In the genomic region with DNA sequence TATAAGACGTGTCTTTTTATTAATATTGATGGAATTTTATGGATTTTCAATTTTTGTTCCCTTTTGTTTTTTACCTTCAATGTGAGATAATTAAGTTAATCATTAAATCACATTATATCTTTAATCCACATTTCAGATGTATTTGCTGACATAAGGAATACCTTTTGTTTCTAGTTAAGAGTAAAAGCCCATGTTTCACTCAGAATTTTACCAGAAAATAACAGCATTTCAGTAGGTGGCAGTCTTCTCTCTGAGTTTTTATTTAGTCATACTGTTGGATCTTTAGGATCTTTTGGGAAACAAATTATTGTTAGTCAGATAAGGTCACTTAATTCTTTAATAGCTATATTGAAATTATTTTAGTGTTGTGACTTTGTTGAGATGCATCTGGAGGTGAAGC, we compare ENCODE assay signal across 8 cellular contexts.
A peak's percentile ranks its signal among the peaks of the same experiment; 100 is the strongest.
DNase-seq lines count a peak whose midpoint lies in the region; ATAC-seq, FAIRE-seq and TF ChIP-seq lines count a peak whose summit lies in the region.
"Had no signal": no experiment of that assay in that cellular context is flagged by ENCODE, and none has a peak within 500 bp of the region (broad histone marks: within the 10 kb centered on the region; RNA-seq: fewer than 3 reads in every experiment).

No MANE protein-coding gene starts in this region.

- H3K79me2 ChIP-seq in OCI-LY7 (ENCODE audit: insufficient read depth, low read depth, low read length) (no peaks in the 10 kb centered on the region), endothelial cell of umbilical vein (ENCODE audit: control insufficient read depth, insufficient read depth, low read length) (no peaks in the 10 kb centered on the region)

- no peak for ATAC-seq in psoas muscle

- H2AFZ ChIP-seq in OCI-LY7 (ENCODE audit: low read length) (no peak overlapping the region), endothelial cell of umbilical vein (ENCODE audit: low read depth, low read length) (no peak overlapping the region)

- POLR2A ChIA-PET in OCI-LY7 (lab: Charles Lee) (no interaction called here), endothelial cell of umbilical vein (lab: Charles Lee) (no interaction called here)

- TF ChIP-seq POLR2A in endothelial cell of umbilical vein (IDR thresholded peaks at IDR 0.05; ENCODE audit: low read depth, low read length): no peak

- H3K9me2 ChIP-seq in OCI-LY7 (ENCODE audit: insufficient read depth, low read length): no peaks in the 10 kb centered on the region

- H3K27me3 ChIP-seq in endothelial cell of umbilical vein (ENCODE audit: control insufficient read depth in 2 of 2, insufficient read depth in 2 of 2, low read length in 2 of 2) (no peaks in the 10 kb centered on the region), psoas muscle (ENCODE audit: insufficient read depth in 3 of 3, low read length in 2 of 3) (no peaks in the 10 kb centered on the region)

- intact Hi-C loops in OCI-LY7 (cut with micrococcal nuclease; ENCODE audit: unreplicated experiment) (loop anchor here (10.0 kb wide), 2 partner anchors 234 to 1414 kb away; no protein-coding TSS in a partner anchor), endothelial cell of umbilical vein (cut with micrococcal nuclease) (loop anchor here (1.0 to 10.0 kb wide), 4 partner anchors 574 to 1468 kb away; a partner anchor contains a TSS), psoas muscle (cut with DNase I) (loop anchor here in 1 of 2 donors (5.0 kb wide), 1 partner anchor 128 kb away; no protein-coding TSS in a partner anchor)

- no peak for FAIRE-seq in endothelial cell of umbilical vein (lab: Jason Lieb, UNC)

- peak; percentile 41; the same call in 1 of the 2 replicates for TF ChIP-seq CTCF in OCI-LY7 (conservative IDR thresholded peaks at IDR 0.05; ENCODE audit: low read length)
- TF ChIP-seq CTCF in endothelial cell of umbilical vein (IDR thresholded peaks at IDR 0.05; ENCODE audit: extremely low read depth in 1 of 2, insufficient read depth in 1 of 2, low read depth in 1 of 2, low read length in 2 of 2): no peak
- TF ChIP-seq CTCF in psoas muscle (IDR thresholded peaks at IDR 0.05): peak; percentile 8

- H3K36me3 ChIP-seq in OCI-LY7 (ENCODE audit: insufficient read depth, low read length) (no peaks in the 10 kb centered on the region), endothelial cell of umbilical vein (ENCODE audit: control insufficient read depth in 2 of 2, extremely low read depth in 1 of 2, insufficient read depth in 2 of 2, low read length in 2 of 2) (no peaks in the 10 kb centered on the region), psoas muscle (ENCODE audit: insufficient read depth in 1 of 2, low read depth in 1 of 2) (peaks cover 0 to 4% of the 10 kb centered on the region in 2 donors)

- H3K4me1 ChIP-seq in OCI-LY7 (ENCODE audit: insufficient read depth, low read length, poor library complexity, severe bottlenecking) (no peaks in the 10 kb centered on the region), endothelial cell of umbilical vein (ENCODE audit: control insufficient read depth, extremely low read depth, insufficient read depth, low read length) (no peaks in the 10 kb centered on the region), psoas muscle (no peaks in the 10 kb centered on the region)

- 91 to 97% (median 95%) methylated on average over 1 of the region's 1 CpG for WGBS in psoas muscle, 3 donors

- H3K9me1 ChIP-seq in endothelial cell of umbilical vein (replicated peaks; ENCODE audit: control insufficient read depth, extremely low read depth, insufficient read depth, low read length): no peaks in the 10 kb centered on the region

- H3K4me3 ChIP-seq in OCI-LY7 (ENCODE audit: low read depth, low read length, poor library complexity, severe bottlenecking) (no peak overlapping the region), endothelial cell of umbilical vein (replicated peaks in 1 of 3; ENCODE audit: insufficient read depth in 1 of 3, low read depth in 1 of 3, low read length in 3 of 3) (no peak overlapping the region), psoas muscle (no peak overlapping the region)
- H3K4me3 ChIP-seq: lung had no signal

- BruUV-seq in OCI-LY7 (replicated peaks; lab: Mats Ljungman, UMichigan): no TSS peak
- no TSS peak for BruUV-seq in endothelial cell of umbilical vein (replicated peaks; lab: Mats Ljungman, UMichigan)

- H4K20me1 ChIP-seq in OCI-LY7 (ENCODE audit: insufficient read depth, low read length) (peaks cover 5% of the 10 kb centered on the region; the same call in 1 of the 2 replicates), endothelial cell of umbilical vein (replicated peaks; ENCODE audit: control insufficient read depth, extremely low read depth, insufficient read depth, low read length) (no peaks in the 10 kb centered on the region)

- H3K9me3 ChIP-seq in OCI-LY7 (ENCODE audit: low read length) (no peaks in the 10 kb centered on the region), endothelial cell of umbilical vein (replicated peaks; ENCODE audit: control insufficient read depth, insufficient read depth, low read length) (no peaks in the 10 kb centered on the region), psoas muscle (no peaks in the 10 kb centered on the region)

- no peak overlapping the region for H3K4me2 ChIP-seq in OCI-LY7 (ENCODE audit: low read length)
- no peak overlapping the region for H3K4me2 ChIP-seq in endothelial cell of umbilical vein (ENCODE audit: insufficient read depth, low read length)

- dilution Hi-C loops in endothelial cell of umbilical vein (cut with MboI; ENCODE audit: extremely low pct_ligation_motif_present, low sequenced_read_pairs): no loop called here

- CTCF ChIA-PET in OCI-LY7 (lab: Charles Lee; ENCODE audit: unreplicated experiment): no interaction called here
- CTCF ChIA-PET in endothelial cell of umbilical vein (lab: Charles Lee): interaction anchor here (0.7 to 2.7 kb wide), 8 partner anchors 99 to 1469 kb away, joined by 3 to 14 read pairs (median 4); no protein-coding TSS in a partner anchor

- no peak overlapping the region for H3K9ac ChIP-seq in endothelial cell of umbilical vein (replicated peaks; ENCODE audit: extremely low read depth, insufficient read depth, low read length)

- H3K27ac ChIP-seq in OCI-LY7 (ENCODE audit: low read depth, low read length, poor library complexity, severe bottlenecking): no peak overlapping the region
- H3K27ac ChIP-seq in endothelial cell of umbilical vein (ENCODE audit: insufficient read depth, low read depth, low read length): no peak overlapping the region
- H3K27ac ChIP-seq in psoas muscle: no peak overlapping the region

- DNase-seq in HCEC 1CT: peak; percentile 20
- DNase-seq in OCI-LY7 (ENCODE audit: low spot score): no peak
- peak; percentile 50 for DNase-seq in endothelial cell of umbilical vein (ENCODE audit: low read depth, low spot score)
- no peak for DNase-seq in psoas muscle
- DNase-seq in GM19238 (ENCODE audit: insufficient read length, low spot score): no peak
- DNase-seq in NOMO-1 treated with DMSO at 0.1 percent for 48 hours (lab: John Stamatoyannopoulos, UW; ENCODE audit: unreplicated experiment): no peak
- DNase-seq in stimulated activated CD4-positive, alpha-beta T cell treated with anti-CD3 and anti-CD28 coated beads, Interleukin-12 subunit alpha, Interleukin-12 subunit beta, amount 100 ng/mL, for 4 hours: no peak

TF ChIP-seq in endothelial cell of umbilical vein, 7 proteins besides CTCF, POLR2A, EP300 and RAD21:
- no peak for TF ChIP-seq JUN (IDR thresholded peaks at IDR 0.05; ENCODE audit: borderline replicate concordance, insufficient read depth, insufficient read length, low read depth)
- no peak for TF ChIP-seq GATA2 (IDR thresholded peaks at IDR 0.05; ENCODE audit: insufficient read depth, insufficient read length, low read depth, low read length)
- TF ChIP-seq, protein P1, sequence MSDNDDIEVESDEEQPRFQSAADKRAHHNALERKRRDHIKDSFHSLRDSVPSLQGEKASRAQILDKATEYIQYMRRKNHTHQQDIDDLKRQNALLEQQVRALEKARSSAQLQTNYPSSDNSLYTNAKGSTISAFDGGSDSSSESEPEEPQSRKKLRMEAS (IDR thresholded peaks at IDR 0.05; ENCODE audit: insufficient read depth, insufficient read length): no peak
- TF ChIP-seq POLR2AphosphoS5 (IDR thresholded peaks at IDR 0.05; ENCODE audit: insufficient read depth, low read depth, low read length): no peak
- TF ChIP-seq FOS (IDR thresholded peaks at IDR 0.05; ENCODE audit: borderline replicate concordance, insufficient read depth, low read length): no peak
- no peak for TF ChIP-seq MYC (IDR thresholded peaks at IDR 0.05; ENCODE audit: low read depth, low read length)
- TF ChIP-seq EZH2 (IDR thresholded peaks at IDR 0.05; ENCODE audit: borderline replicate concordance, low read depth, low read length, severe bottlenecking): no peak

Comparison
In these comparisons a context has a peak if more than half of its experiments do, and no peak if none do; other contexts are left out.
1. DNase-seq: peak in HCEC 1CT (single experiment) and endothelial cell of umbilical vein (single experiment); none in OCI-LY7 (single experiment), psoas muscle (0 of 2), GM19238 (single experiment), NOMO-1 treated with DMSO at 0.1 percent for 48 hours (single experiment) and stimulated activated CD4-positive, alpha-beta T cell treated with anti-CD3 and anti-CD28 coated beads, Interleukin-12 subunit alpha, Interleukin-12 subunit beta, amount 100 ng/mL, for 4 hours (single experiment).
2. CTCF ChIP-seq: peak in OCI-LY7 (single experiment) and psoas muscle (single experiment); none in endothelial cell of umbilical vein (0 of 2).